2 cellular contexts compared by ENCODE assay signal in the genomic region with DNA sequence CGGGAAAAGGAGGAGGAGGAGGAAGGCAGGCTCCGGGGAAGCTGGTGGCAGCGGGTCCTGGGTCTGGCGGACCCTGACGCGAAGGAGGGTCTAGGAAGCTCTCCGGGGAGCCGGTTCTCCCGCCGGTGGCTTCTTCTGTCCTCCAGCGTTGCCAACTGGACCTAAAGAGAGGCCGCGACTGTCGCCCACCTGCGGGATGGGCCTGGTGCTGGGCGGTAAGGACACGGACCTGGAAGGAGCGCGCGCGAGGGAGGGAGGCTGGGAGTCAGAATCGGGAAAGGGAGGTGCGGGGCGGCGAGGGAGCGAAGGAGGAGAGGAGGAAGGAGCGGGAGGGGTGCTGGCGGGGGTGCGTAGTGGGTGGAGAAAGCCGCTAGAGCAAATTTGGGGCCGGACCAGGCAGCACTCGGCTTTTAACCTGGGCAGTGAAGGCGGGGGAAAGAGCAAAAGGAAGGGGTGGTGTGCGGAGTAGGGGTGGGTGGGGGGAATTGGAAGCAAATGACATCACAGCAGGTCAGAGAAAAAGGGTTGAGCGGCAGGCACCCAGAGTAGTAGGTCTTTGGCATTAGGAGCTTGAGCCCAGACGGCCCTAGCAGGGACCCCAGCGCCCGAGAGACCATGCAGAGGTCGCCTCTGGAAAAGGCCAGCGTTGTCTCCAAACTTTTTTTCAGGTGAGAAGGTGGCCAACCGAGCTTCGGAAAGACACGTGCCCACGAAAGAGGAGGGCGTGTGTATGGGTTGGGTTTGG.
TF ChIP-seq lines count a peak whose summit lies in the region.

Gene CFTR, plus strand, starts transcription at position 546 of the 745 bp plus-strand sequence. Its CDS starts 70 bp downstream, at position 616.

TF ChIP-seq in liver, 16 proteins besides CTCF, POLR2A, EP300 and RAD21:
- no peak for TF ChIP-seq FOXA2 (IDR thresholded peaks at IDR 0.05)
- no peak for TF ChIP-seq YY1 (IDR thresholded peaks at IDR 0.05)
- TF ChIP-seq, protein P1, sequence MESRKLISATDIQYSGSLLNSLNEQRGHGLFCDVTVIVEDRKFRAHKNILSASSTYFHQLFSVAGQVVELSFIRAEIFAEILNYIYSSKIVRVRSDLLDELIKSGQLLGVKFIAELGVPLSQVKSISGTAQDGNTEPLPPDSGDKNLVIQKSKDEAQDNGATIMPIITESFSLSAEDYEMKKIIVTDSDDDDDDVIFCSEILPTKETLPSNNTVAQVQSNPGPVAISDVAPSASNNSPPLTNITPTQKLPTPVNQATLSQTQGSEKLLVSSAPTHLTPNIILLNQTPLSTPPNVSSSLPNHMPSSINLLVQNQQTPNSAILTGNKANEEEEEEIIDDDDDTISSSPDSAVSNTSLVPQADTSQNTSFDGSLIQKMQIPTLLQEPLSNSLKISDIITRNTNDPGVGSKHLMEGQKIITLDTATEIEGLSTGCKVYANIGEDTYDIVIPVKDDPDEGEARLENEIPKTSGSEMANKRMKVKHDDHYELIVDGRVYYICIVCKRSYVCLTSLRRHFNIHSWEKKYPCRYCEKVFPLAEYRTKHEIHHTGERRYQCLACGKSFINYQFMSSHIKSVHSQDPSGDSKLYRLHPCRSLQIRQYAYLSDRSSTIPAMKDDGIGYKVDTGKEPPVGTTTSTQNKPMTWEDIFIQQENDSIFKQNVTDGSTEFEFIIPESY (IDR thresholded peaks at IDR 0.05), result no peak
- TF ChIP-seq, protein P2, sequence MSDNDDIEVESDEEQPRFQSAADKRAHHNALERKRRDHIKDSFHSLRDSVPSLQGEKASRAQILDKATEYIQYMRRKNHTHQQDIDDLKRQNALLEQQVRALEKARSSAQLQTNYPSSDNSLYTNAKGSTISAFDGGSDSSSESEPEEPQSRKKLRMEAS (IDR thresholded peaks at IDR 0.05), result no peak
- no peak for TF ChIP-seq HNF4G (IDR thresholded peaks at IDR 0.05)
- TF ChIP-seq FOXA1 (IDR thresholded peaks at IDR 0.05), result no peak
- no peak for TF ChIP-seq JUND (IDR thresholded peaks at IDR 0.05)
- TF ChIP-seq REST (IDR thresholded peaks at IDR 0.05), result no peak
- no peak for TF ChIP-seq ATF3 (IDR thresholded peaks at IDR 0.05)
- no peak for TF ChIP-seq SP1 (IDR thresholded peaks at IDR 0.05)

TF ChIP-seq in HepG2, 621 proteins besides CTCF, POLR2A, EP300 and RAD21:
- no peak for TF ChIP-seq ATF2 (CRISPR knock-in tag; IDR thresholded peaks at IDR 0.05)
